8 cellular contexts compared by ENCODE assay signal in genomic region chr9:68560131-68560844, GRCh38. TPM values are rescaled to one million over a fixed set of nuclear protein-coding genes. Genes with fewer than 3 reads are reported as not detected.
DNase-seq lines count a peak whose midpoint lies in the region; ATAC-seq and TF ChIP-seq lines count a peak whose summit lies in the region.

No MANE protein-coding gene starts in this region.

- peaks cover 8% of the 10 kb centered on the region for H3K27me3 Mint-ChIP-seq in memory B cell

- no peaks in the 10 kb centered on the region for H3K9me3 ChIP-seq in WERI-Rb-1 (ENCODE audit: severe bottlenecking)

- no peak overlapping the region for H3K27ac Mint-ChIP-seq in memory B cell
- no peak overlapping the region for H3K27ac Mint-ChIP-seq in stimulated activated effector memory CD8-positive, alpha-beta T cell treated with anti-CD3 and anti-CD28 coated beads, Interleukin-12 subunit alpha, Interleukin-12 subunit beta, amount 100 ng/mL, for 72 hours

- no peaks in the 10 kb centered on the region for H3K36me3 Mint-ChIP-seq in memory B cell
- H3K36me3 Mint-ChIP-seq in stimulated activated effector memory CD8-positive, alpha-beta T cell treated with anti-CD3 and anti-CD28 coated beads, Interleukin-12 subunit alpha, Interleukin-12 subunit beta, amount 100 ng/mL, for 72 hours: no peaks in the 10 kb centered on the region

- H3K4me3 ChIP-seq in WERI-Rb-1 (ENCODE audit: low read depth, low read length): no peak overlapping the region

- no peak overlapping the region for H3K27ac ChIP-seq in WERI-Rb-1

- no peaks in the 10 kb centered on the region for H3K9me3 Mint-ChIP-seq in memory B cell
- H3K9me3 Mint-ChIP-seq in stimulated activated effector memory CD8-positive, alpha-beta T cell treated with anti-CD3 and anti-CD28 coated beads, Interleukin-12 subunit alpha, Interleukin-12 subunit beta, amount 100 ng/mL, for 72 hours: no peaks in the 10 kb centered on the region

- peak; percentile 64 for TF ChIP-seq CTCF in WERI-Rb-1 (IDR thresholded peaks at IDR 0.05; ENCODE audit: low read depth, low read length)

- no peak overlapping the region for H3K4me3 Mint-ChIP-seq in memory B cell
- H3K4me3 Mint-ChIP-seq in stimulated activated effector memory CD8-positive, alpha-beta T cell treated with anti-CD3 and anti-CD28 coated beads, Interleukin-12 subunit alpha, Interleukin-12 subunit beta, amount 100 ng/mL, for 72 hours: no peak overlapping the region

- peaks cover 37% of the 10 kb centered on the region for H3K27me3 ChIP-seq in WERI-Rb-1 (ENCODE audit: insufficient read depth, low read depth, severe bottlenecking)

- in situ Hi-C loops in G401 (cut with HindIII; ENCODE audit: low sequenced_read_pairs): no loop called here

- peaks cover 7% of the 10 kb centered on the region for H3K4me1 Mint-ChIP-seq in memory B cell
- H3K4me1 Mint-ChIP-seq in stimulated activated effector memory CD8-positive, alpha-beta T cell treated with anti-CD3 and anti-CD28 coated beads, Interleukin-12 subunit alpha, Interleukin-12 subunit beta, amount 100 ng/mL, for 72 hours: no peaks in the 10 kb centered on the region

- H3K36me3 ChIP-seq in WERI-Rb-1: no peaks in the 10 kb centered on the region

- peak; percentile 60 for ATAC-seq in HG03378 (IDR thresholded peaks at IDR 0.05; ENCODE audit: unreplicated experiment)
- peak; percentile 66 for ATAC-seq in memory B cell (ENCODE audit: low read depth)
- ATAC-seq in stimulated activated effector memory CD8-positive, alpha-beta T cell treated with anti-CD3 and anti-CD28 coated beads, Interleukin-12 subunit alpha, Interleukin-12 subunit beta, amount 100 ng/mL, for 72 hours: peak; percentile 52
- ATAC-seq in GM19328 (IDR thresholded peaks at IDR 0.05; ENCODE audit: unreplicated experiment): no peak
- ATAC-seq in GM21737 (IDR thresholded peaks at IDR 0.05; ENCODE audit: unreplicated experiment): no peak

- DNase-seq in G401 (ENCODE audit: low spot score) (peak; percentile 8), WERI-Rb-1 (peak; percentile 43), memory B cell (ENCODE audit: low spot score in 2 of 2) (peak; percentile 50 to 59)
- DNase-seq in effector CD8-positive, alpha-beta T cell (lab: John Stamatoyannopoulos, UW): peak; percentile 16
- DNase-seq in stimulated activated effector memory CD8-positive, alpha-beta T cell treated with anti-CD3 and anti-CD28 coated beads, Interleukin-12 subunit alpha, Interleukin-12 subunit beta, amount 100 ng/mL, for 72 hours (ENCODE audit: low spot score in 2 of 2): peak; percentile 14 to 72

RNA-seq across cellular contexts. Expression of gene TMEM252, which starts 19.6 kb away (rescaled TPM):
- total RNA-seq in G401 (2014; rRNA removed; shearing (Covaris generic)): not detected in 2 replicates

Comparison
In these comparisons a context has a peak if more than half of its experiments do, and no peak if none do; other contexts are left out.
1. ATAC-seq: peak in HG03378 (single experiment), memory B cell (single experiment) and stimulated activated effector memory CD8-positive, alpha-beta T cell treated with anti-CD3 and anti-CD28 coated beads, Interleukin-12 subunit alpha, Interleukin-12 subunit beta, amount 100 ng/mL, for 72 hours (single experiment); none in GM19328 (single experiment) and GM21737 (single experiment).
2. Peak in every context shown above with its lines, with median percentiles within 50 percentile points of each other: DNase-seq.